20 cellular contexts compared by ENCODE assay signal in the genomic region with DNA sequence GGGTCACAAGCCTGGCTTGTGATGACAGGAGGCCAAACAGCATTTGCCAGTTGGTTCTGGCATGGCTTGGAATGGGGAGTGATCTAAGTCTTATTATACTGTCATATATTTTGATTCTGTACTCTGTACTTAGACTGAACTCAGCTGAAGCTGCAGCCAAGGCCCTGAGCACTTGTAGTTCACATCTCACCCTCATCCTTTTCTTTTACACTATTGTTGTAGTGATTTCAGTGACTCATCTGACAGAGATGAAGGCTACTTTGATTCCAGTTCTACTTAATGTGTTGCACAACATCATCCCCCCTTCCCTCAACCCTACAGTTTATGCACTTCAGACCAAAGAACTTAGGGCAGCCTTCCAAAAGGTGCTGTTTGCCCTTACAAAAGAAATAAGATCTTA. TPM values are rescaled to one million over a fixed set of nuclear protein-coding genes. Genes with fewer than 3 reads are reported as not detected.
DNase-seq lines count a peak whose midpoint lies in the region; ATAC-seq and TF ChIP-seq lines count a peak whose summit lies in the region.
"Had no signal": no experiment of that assay in that cellular context is flagged by ENCODE, and none has a peak within 500 bp of the region (broad histone marks: within the 10 kb centered on the region; RNA-seq: fewer than 3 reads in every experiment).

No MANE protein-coding gene starts in this region.

- H3K79me2 ChIP-seq in OCI-LY7 (ENCODE audit: insufficient read depth, low read depth, low read length) = no peaks in the 10 kb centered on the region

- H4K20me1 ChIP-seq in OCI-LY7 (ENCODE audit: insufficient read depth, low read length) = no peaks in the 10 kb centered on the region

- H3K4me2 ChIP-seq in OCI-LY7 (ENCODE audit: low read length) = no peak overlapping the region

- no peak overlapping the region for H3K27ac ChIP-seq in OCI-LY7 (ENCODE audit: low read depth, low read length, poor library complexity, severe bottlenecking)
- H3K27ac ChIP-seq: gastroesophageal sphincter, psoas muscle, testis had no signal

- CTCF ChIA-PET in WTC11 (lab: Charles Lee) = no interaction called here
- CTCF ChIA-PET in OCI-LY7 (lab: Charles Lee; ENCODE audit: unreplicated experiment) = no interaction called here

- H3K4me1 ChIP-seq in adipocyte (ENCODE audit: control insufficient read depth, insufficient read depth, low read length) (peaks cover 12% of the 10 kb centered on the region), OCI-LY7 (ENCODE audit: insufficient read depth, low read length, poor library complexity, severe bottlenecking) (no peaks in the 10 kb centered on the region)
- H3K4me1 ChIP-seq: gastroesophageal sphincter, psoas muscle, testis had no signal

- intact Hi-C loops in sciatic nerve (cut with DNase I) (no loop called here), OCI-LY7 (cut with micrococcal nuclease; ENCODE audit: unreplicated experiment) (no loop called here)

- no TSS peak for BruUV-seq in OCI-LY7 (replicated peaks; lab: Mats Ljungman, UMichigan)

- H3K4me3 ChIP-seq in adipocyte (ENCODE audit: low read length) = no peak overlapping the region
- no peak overlapping the region for H3K4me3 ChIP-seq in H7 (ENCODE audit: insufficient read depth, low read depth, low read length)
- H3K4me3 ChIP-seq in OCI-LY7 (ENCODE audit: low read depth, low read length, poor library complexity, severe bottlenecking) = no peak overlapping the region
- H3K4me3 ChIP-seq: gastroesophageal sphincter, psoas muscle, testis had no signal

- H3K4me3 Mint-ChIP-seq in WTC11 = no peak overlapping the region

- no peaks in the 10 kb centered on the region for H3K27me3 ChIP-seq in adipocyte (replicated peaks; ENCODE audit: control insufficient read depth, insufficient read depth, low read length)
- H3K27me3 ChIP-seq in H7 (ENCODE audit: control insufficient read depth, insufficient read depth, low read length) = no peaks in the 10 kb centered on the region
- H3K27me3 ChIP-seq: gastroesophageal sphincter, testis had no signal

- H3K36me3 ChIP-seq in adipocyte (ENCODE audit: control insufficient read depth, insufficient read depth, low read length, severe bottlenecking) = no peaks in the 10 kb centered on the region
- no peaks in the 10 kb centered on the region for H3K36me3 ChIP-seq in H7 (replicated peaks; ENCODE audit: control insufficient read depth, insufficient read depth, low read length)
- no peaks in the 10 kb centered on the region for H3K36me3 ChIP-seq in OCI-LY7 (ENCODE audit: insufficient read depth, low read length)
- H3K36me3 ChIP-seq: gastroesophageal sphincter had no signal

- no peaks in the 10 kb centered on the region for H3K36me3 Mint-ChIP-seq in WTC11

- H3K27ac Mint-ChIP-seq in WTC11 = no peak overlapping the region

- ATAC-seq in sciatic nerve (peak; percentile 76), WTC11 (no peak)
- ATAC-seq: gastroesophageal sphincter, left cardiac atrium, psoas muscle had no signal

- no peaks in the 10 kb centered on the region for H3K27me3 Mint-ChIP-seq in WTC11 (ENCODE audit: low read depth)

- peaks cover 7% of the 10 kb centered on the region for H3K9me3 ChIP-seq in adipocyte (ENCODE audit: control insufficient read depth, low read length)
- H3K9me3 ChIP-seq in OCI-LY7 (ENCODE audit: low read length) = no peaks in the 10 kb centered on the region
- H3K9me3 ChIP-seq: testis had no signal

- TF ChIP-seq CTCF in WTC11 (IDR thresholded peaks at IDR 0.05) = no peak
- no peak for TF ChIP-seq CTCF in OCI-LY7 (conservative IDR thresholded peaks at IDR 0.05; ENCODE audit: low read length)

- H3K9me3 Mint-ChIP-seq in WTC11 = no peaks in the 10 kb centered on the region

- no peak overlapping the region for H3K9ac ChIP-seq in adipocyte (ENCODE audit: low read length)

- H2AFZ ChIP-seq in OCI-LY7 (ENCODE audit: low read length) = no peak overlapping the region

- POLR2A ChIA-PET in WTC11 (lab: Charles Lee) (no interaction called here), OCI-LY7 (lab: Charles Lee) (interaction anchor here (0.6 kb wide), 1 partner anchor 59 kb away, joined by 3 read pairs; no protein-coding TSS in a partner anchor)

- H3K9me2 ChIP-seq in OCI-LY7 (ENCODE audit: insufficient read depth, low read length) = no peaks in the 10 kb centered on the region

- peak; percentile 8 for DNase-seq in GM03348 (ENCODE audit: low spot score)
- DNase-seq in adipocyte (ENCODE audit: low read depth) = peak; percentile 15
- DNase-seq in fibroblast of peridontal ligament (ENCODE audit: extremely low read depth) = peak; percentile 66
- no peak for DNase-seq in sciatic nerve (ENCODE audit: low spot score)
- DNase-seq in H7 = no peak
- DNase-seq in WTC11 (ENCODE audit: low spot score) = no peak
- no peak for DNase-seq in OCI-LY7 (ENCODE audit: low spot score)
- no peak for DNase-seq in cortex of kidney (lab: John Stamatoyannopoulos, UW)
- DNase-seq: activated gamma-delta T cell treated with Interleukin-2 at 50 U/mL for 16 hours, AML-193, amniotic stem cell, DND-41, left cardiac atrium, midbrain, NCI-H1105, NCI-H510A, psoas muscle, testis had no signal

- H3K4me1 Mint-ChIP-seq in WTC11 = no peaks in the 10 kb centered on the region

TF ChIP-seq in WTC11, 78 proteins besides CTCF, POLR2A, EP300 and RAD21 (continues in another document):
- TF ChIP-seq IRF1 (CRISPR knock-in tag; IDR thresholded peaks at IDR 0.05) (no peak), ZBTB21 (CRISPR knock-in tag; IDR thresholded peaks at IDR 0.05; ENCODE audit: borderline replicate concordance) (no peak), NFE2L1 (CRISPR knock-in tag; IDR thresholded peaks at IDR 0.05) (no peak), ZNF232 (CRISPR knock-in tag; IDR thresholded peaks at IDR 0.05) (no peak), NR3C1 (CRISPR knock-in tag; conservative IDR thresholded peaks at IDR 0.05; ENCODE audit: low read depth) (no peak), CREM (CRISPR knock-in tag; IDR thresholded peaks at IDR 0.05) (no peak), TEAD4 (CRISPR knock-in tag; IDR thresholded peaks at IDR 0.05) (no peak), RORB (CRISPR knock-in tag; IDR thresholded peaks at IDR 0.05) (no peak)
- TF ChIP-seq, protein P1, sequence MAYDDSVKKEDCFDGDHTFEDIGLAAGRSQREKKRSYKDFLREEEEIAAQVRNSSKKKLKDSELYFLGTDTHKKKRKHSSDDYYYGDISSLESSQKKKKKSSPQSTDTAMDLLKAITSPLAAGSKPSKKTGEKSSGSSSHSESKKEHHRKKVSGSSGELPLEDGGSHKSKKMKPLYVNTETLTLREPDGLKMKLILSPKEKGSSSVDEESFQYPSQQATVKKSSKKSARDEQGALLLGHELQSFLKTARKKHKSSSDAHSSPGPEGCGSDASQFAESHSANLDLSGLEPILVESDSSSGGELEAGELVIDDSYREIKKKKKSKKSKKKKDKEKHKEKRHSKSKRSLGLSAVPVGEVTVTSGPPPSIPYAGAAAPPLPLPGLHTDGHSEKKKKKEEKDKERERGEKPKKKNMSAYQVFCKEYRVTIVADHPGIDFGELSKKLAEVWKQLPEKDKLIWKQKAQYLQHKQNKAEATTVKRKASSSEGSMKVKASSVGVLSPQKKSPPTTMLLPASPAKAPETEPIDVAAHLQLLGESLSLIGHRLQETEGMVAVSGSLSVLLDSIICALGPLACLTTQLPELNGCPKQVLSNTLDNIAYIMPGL (CRISPR knock-in tag; IDR thresholded peaks at IDR 0.05) = no peak

RNA-seq across cellular contexts. Expression of gene OR56B1, which starts 0.8 kb away (rescaled TPM):
- 0.40 TPM for total RNA-seq in sciatic nerve
- total RNA-seq in H7 (2014; rRNA removed; shearing (Covaris generic)) = not detected in 2 replicates
- 0.09 to 0.17 TPM (median 0.11 TPM) in 3 replicates for total RNA-seq in WTC11 (2021)
- 0.06 TPM in 1 of 2 replicates, not detected in the other for total RNA-seq in OCI-LY7 (2014; rRNA removed; shearing (Covaris generic))
- total RNA-seq in OCI-LY7 (2022) = not detected in 2 replicates
- total RNA-seq: cerebellum, left cardiac atrium, psoas muscle had no signal

RNA-seq across cellular contexts. Expression of gene OR52N4, which starts 17.0 kb away (rescaled TPM):
- total RNA-seq in sciatic nerve (0.85 TPM), WTC11 (2021) (0.23 to 0.52 TPM (median 0.44 TPM) in 3 replicates), OCI-LY7 (2022) (0.37 TPM in 1 of 2 replicates, not detected in the other)
- total RNA-seq in H7 (2014; rRNA removed; shearing (Covaris generic)) = not detected in 2 replicates
- total RNA-seq in OCI-LY7 (2014; rRNA removed; shearing (Covaris generic)) = not detected in 2 replicates
- total RNA-seq: cerebellum, left cardiac atrium, psoas muscle had no signal

RNA-seq across cellular contexts. Expression of gene OR52N5, which starts 46.1 kb away (rescaled TPM):
- total RNA-seq in sciatic nerve (not detected), WTC11 (2021) (0.07 TPM in 1 of 3 replicates, not detected in the others), OCI-LY7 (2022) (not detected in 2 replicates)
- total RNA-seq in H7 (2014; rRNA removed; shearing (Covaris generic)) = 0.07 TPM in 1 of 2 replicates, not detected in the other
- not detected in 2 replicates for total RNA-seq in OCI-LY7 (2014; rRNA removed; shearing (Covaris generic))
- total RNA-seq: left cardiac atrium, psoas muscle had no signal

RNA-seq across cellular contexts. Expression of gene TRIM22, which starts 47.5 kb away (rescaled TPM):
- 86.7 TPM for total RNA-seq in sciatic nerve
- total RNA-seq in H7 (2014; rRNA removed; shearing (Covaris generic)) = 2.6 and 3.0 TPM in 2 replicates
- total RNA-seq in WTC11 (2021) = 69.1 to 78.9 TPM (median 75.9 TPM) in 3 replicates
- 28.5 and 42.7 TPM in 2 replicates for total RNA-seq in OCI-LY7 (2014; rRNA removed; shearing (Covaris generic))
- total RNA-seq in OCI-LY7 (2022) = 41.6 and 49.7 TPM in 2 replicates

RNA-seq across cellular contexts. Expression of gene TRIM5, which starts 52.2 kb away (rescaled TPM):
- total RNA-seq in sciatic nerve (28.4 TPM), WTC11 (2021) (31.8 to 35.3 TPM (median 32.8 TPM) in 3 replicates), OCI-LY7 (2022) (22.5 and 25.5 TPM in 2 replicates)
- 12.3 and 20.8 TPM in 2 replicates for total RNA-seq in H7 (2014; rRNA removed; shearing (Covaris generic))
- 16.6 and 19.6 TPM in 2 replicates for total RNA-seq in OCI-LY7 (2014; rRNA removed; shearing (Covaris generic))

Comparison
In these comparisons a context has a peak if more than half of its experiments do, and no peak if none do; other contexts are left out.
1. DNase-seq: peak in GM03348 (single experiment), adipocyte (single experiment) and fibroblast of peridontal ligament (single experiment); none in sciatic nerve (single experiment), H7 (single experiment), WTC11 (single experiment), OCI-LY7 (single experiment) and cortex of kidney (single experiment).